24 cellular contexts compared by ENCODE assay signal in the genomic region with DNA sequence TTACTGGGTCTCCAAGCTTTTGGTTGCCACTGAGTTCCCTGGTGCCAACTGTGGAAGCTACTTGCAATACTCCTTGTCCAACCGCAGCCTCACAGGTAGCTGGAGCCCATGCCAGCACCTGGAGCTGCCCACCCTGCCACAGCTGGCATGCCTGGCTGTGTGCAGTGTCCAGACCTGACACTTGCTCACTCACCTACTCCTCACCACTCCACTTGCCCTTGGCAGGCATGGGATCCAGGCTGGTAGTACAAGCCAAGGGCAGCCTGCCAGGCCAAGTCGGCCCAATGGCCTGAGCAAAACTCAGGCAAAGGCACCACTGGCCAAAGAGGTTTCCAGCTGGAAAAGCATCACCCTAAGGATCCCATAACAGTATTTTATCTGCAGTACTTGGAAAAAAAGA.
"Had no signal": no experiment of that assay in that cellular context is flagged by ENCODE, and none has a peak within 500 bp of the region (broad histone marks: within the 10 kb centered on the region; RNA-seq: fewer than 3 reads in every experiment).

No MANE protein-coding gene starts in this region.

- H3K27ac Mint-ChIP-seq: activated CD4-positive, alpha-beta T cell treated with anti-CD3 and anti-CD28 coated beads, Interleukin-2, amount 10 ng/mL, durations not matched to agents 7 days and 5 days; activated CD8-positive, alpha-beta memory T cell treated with anti-CD3 and anti-CD28 coated beads, Interleukin-2, amount 10 ng/mL, durations not matched to agents 7 days and 5 days; activated CD8-positive, alpha-beta T cell treated with anti-CD3 and anti-CD28 coated beads for 36 hours; activated naive CD8-positive, alpha-beta T cell; activated T-helper 1 cell treated with anti-CD3 and anti-CD28 coated beads, Interleukin-12 subunit alpha, Interleukin-12 subunit beta, Interleukin-2, Interleukin-4 antibody, amounts not matched to agents 30 ng/mL and 10 ng/mL and 1 ng/mL, durations not matched to agents 14 hours and 24 hours and 36 hours; natural killer cell treated with Interleukin-12 subunit alpha and Interleukin-12 subunit beta and Interleukin-15 and Interleukin-18, amount 100 ng/mL, for 72 hours had no signal

- ATAC-seq: activated CD8-positive, alpha-beta memory T cell treated with anti-CD3 and anti-CD28 coated beads, Interleukin-2, amount 10 ng/mL, durations not matched to agents 7 days and 5 days; activated CD8-positive, alpha-beta T cell treated with anti-CD3 and anti-CD28 coated beads for 36 hours; foreskin keratinocyte; left colon; natural killer cell treated with Interleukin-12 subunit alpha and Interleukin-12 subunit beta and Interleukin-15 and Interleukin-18, amount 100 ng/mL, for 72 hours; pancreas; stimulated activated naive CD8-positive, alpha-beta T cell treated with anti-CD3 and anti-CD28 coated beads, Interleukin-15, Interleukin-2, amounts not matched to agents 100 U/mL and 50 U/mL, for 24 hours had no signal

- DNase-seq: activated CD4-positive, alpha-beta T cell treated with anti-CD3 and anti-CD28 coated beads, Interleukin-2, amount 10 ng/mL, durations not matched to agents 7 days and 5 days; activated CD4-positive, CD25-positive, alpha-beta regulatory T cell treated with anti-CD3 and anti-CD28 coated beads, Interleukin-2, amount 50 U/mL, for 72 hours; activated CD8-positive, alpha-beta memory T cell treated with anti-CD3 and anti-CD28 coated beads, Interleukin-2, amount 10 ng/mL, durations not matched to agents 7 days and 5 days; activated CD8-positive, alpha-beta T cell treated with anti-CD3 and anti-CD28 coated beads for 36 hours; activated T-cell treated with anti-CD3 and anti-CD28 coated beads for 4 hours; effector memory CD4-positive, alpha-beta T cell; foreskin keratinocyte; left colon; stimulated activated CD4-positive, alpha-beta T cell treated with anti-CD3 and anti-CD28 coated beads, Interleukin-4, amount 100 ng/mL, for 1 hour; stimulated activated naive CD8-positive, alpha-beta T cell treated with anti-CD3 and anti-CD28 coated beads, Interleukin-15, Interleukin-2, amounts not matched to agents 100 U/mL and 50 U/mL, for 24 hours; T-helper 2 cell; WERI-Rb-1 had no signal

- H3K36me3 ChIP-seq: neutrophil, pancreas, tibial artery, WERI-Rb-1 had no signal

- H3K4me1 ChIP-seq: foreskin keratinocyte, pancreas, tibial artery had no signal

- H3K4me1 Mint-ChIP-seq: activated CD4-positive, alpha-beta T cell treated with anti-CD3 and anti-CD28 coated beads, Interleukin-2, amount 10 ng/mL, durations not matched to agents 7 days and 5 days; activated CD8-positive, alpha-beta memory T cell treated with anti-CD3 and anti-CD28 coated beads, Interleukin-2, amount 10 ng/mL, durations not matched to agents 7 days and 5 days; central memory CD8-positive, alpha-beta T cell had no signal

- FAIRE-seq: astrocyte, colon, islet of Langerhans, pancreas had no signal

- H3K4me3 ChIP-seq: lung, pancreas, SK-N-MC, tibial artery had no signal

- H3K9me3 Mint-ChIP-seq: activated CD8-positive, alpha-beta T cell treated with anti-CD3 and anti-CD28 coated beads for 36 hours; activated T-helper 1 cell treated with anti-CD3 and anti-CD28 coated beads, Interleukin-12 subunit alpha, Interleukin-12 subunit beta, Interleukin-2, Interleukin-4 antibody, amounts not matched to agents 30 ng/mL and 10 ng/mL and 1 ng/mL, durations not matched to agents 14 hours and 24 hours and 36 hours had no signal

- H3K27ac ChIP-seq: foreskin keratinocyte, neutrophil, pancreas, SK-N-MC, tibial artery, WERI-Rb-1 had no signal

- H3K36me3 Mint-ChIP-seq: activated CD8-positive, alpha-beta memory T cell treated with anti-CD3 and anti-CD28 coated beads, Interleukin-2, amount 10 ng/mL, durations not matched to agents 7 days and 5 days; activated naive CD8-positive, alpha-beta T cell had no signal

- H3K9me3 ChIP-seq: neutrophil, pancreas, tibial artery had no signal

- H3K27me3 Mint-ChIP-seq: activated CD4-positive, alpha-beta T cell treated with anti-CD3 and anti-CD28 coated beads, Interleukin-2, amount 10 ng/mL, durations not matched to agents 7 days and 5 days; activated CD8-positive, alpha-beta memory T cell treated with anti-CD3 and anti-CD28 coated beads, Interleukin-2, amount 10 ng/mL, durations not matched to agents 7 days and 5 days; activated CD8-positive, alpha-beta T cell treated with anti-CD3 and anti-CD28 coated beads for 36 hours; activated naive CD8-positive, alpha-beta T cell; central memory CD8-positive, alpha-beta T cell; natural killer cell treated with Interleukin-12 subunit alpha and Interleukin-12 subunit beta and Interleukin-15 and Interleukin-18, amount 100 ng/mL, for 72 hours had no signal

- H3K4me3 Mint-ChIP-seq: activated CD4-positive, alpha-beta T cell treated with anti-CD3 and anti-CD28 coated beads, Interleukin-2, amount 10 ng/mL, durations not matched to agents 7 days and 5 days; activated CD8-positive, alpha-beta memory T cell treated with anti-CD3 and anti-CD28 coated beads, Interleukin-2, amount 10 ng/mL, durations not matched to agents 7 days and 5 days; activated CD8-positive, alpha-beta T cell treated with anti-CD3 and anti-CD28 coated beads for 36 hours; activated naive CD8-positive, alpha-beta T cell; activated T-helper 1 cell treated with anti-CD3 and anti-CD28 coated beads, Interleukin-12 subunit alpha, Interleukin-12 subunit beta, Interleukin-2, Interleukin-4 antibody, amounts not matched to agents 30 ng/mL and 10 ng/mL and 1 ng/mL, durations not matched to agents 14 hours and 24 hours and 36 hours; central memory CD8-positive, alpha-beta T cell; natural killer cell treated with Interleukin-12 subunit alpha and Interleukin-12 subunit beta and Interleukin-15 and Interleukin-18, amount 100 ng/mL, for 72 hours had no signal

- H3K27me3 ChIP-seq: foreskin keratinocyte, neutrophil, pancreas, tibial artery had no signal
